ENCODE assay signal across 9 cellular contexts in the genomic region with DNA sequence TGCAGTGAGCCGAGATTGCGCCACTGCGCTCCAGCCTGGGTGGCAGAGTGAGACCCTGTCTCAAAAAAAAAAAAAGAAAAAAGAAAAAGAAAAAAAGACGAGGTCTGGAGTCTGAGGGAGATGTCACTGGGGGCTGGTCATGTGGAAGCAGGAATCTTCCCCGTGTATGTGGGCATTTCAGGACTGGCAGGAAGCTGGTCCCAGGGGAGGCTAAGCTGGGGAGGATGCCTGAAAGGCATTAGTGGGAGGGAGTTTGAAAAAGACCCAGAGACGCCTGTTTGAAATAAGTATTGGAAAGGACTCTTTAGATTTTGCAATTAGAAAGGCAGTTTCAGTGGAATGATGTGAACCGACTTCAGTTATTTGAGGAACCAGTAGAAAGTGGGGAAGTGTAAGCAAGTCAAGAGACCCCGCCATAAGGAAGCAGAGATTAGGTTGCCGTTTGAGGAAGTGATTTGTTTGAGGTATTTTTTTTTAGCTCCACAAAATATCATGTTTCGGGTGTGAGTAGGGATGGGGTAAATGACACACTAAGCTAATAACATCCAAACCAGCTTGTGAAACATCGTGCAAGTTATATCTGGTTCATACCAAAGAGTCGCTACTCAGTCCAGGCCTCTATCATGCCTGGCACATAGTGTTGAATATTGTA. TPM values are rescaled to one million over a fixed set of nuclear protein-coding genes. Genes with fewer than 3 reads are reported as not detected.
DNase-seq lines count a peak whose midpoint lies in the region; ATAC-seq and TF ChIP-seq lines count a peak whose summit lies in the region.
"Had no signal": no experiment of that assay in that cellular context is flagged by ENCODE, and none has a peak within 500 bp of the region (broad histone marks: within the 10 kb centered on the region; RNA-seq: fewer than 3 reads in every experiment).

No MANE protein-coding gene starts in this region.

- H3K36me3 ChIP-seq in ascending aorta (peaks cover 0 to 20% of the 10 kb centered on the region in 2 donors), spleen (peaks cover 0 to 55% (median 23%) of the 10 kb centered on the region in 6 donors)

- DNase-seq in NCI-H2029 (lab: John Stamatoyannopoulos, UW) (peak; percentile 26), NCI-H2029 treated with DMSO at 0.1 percent for 48 hours (lab: John Stamatoyannopoulos, UW) (no peak), ascending aorta (ENCODE audit: low spot score in 2 of 2) (peak in 1 of 2 donors; percentile 60), spleen (no peak), AG20443 (ENCODE audit: low spot score) (no peak), A172 (ENCODE audit: low spot score) (no peak)
- no peak for DNase-seq in activated CD4-positive, alpha-beta T cell treated with anti-CD3 and anti-CD28 coated beads for 48 hours

- no peaks in the 10 kb centered on the region for H3K9me3 ChIP-seq in ascending aorta
- H3K9me3 ChIP-seq in spleen: no peaks in the 10 kb centered on the region

- TF ChIP-seq POLR2A in spleen (IDR thresholded peaks at IDR 0.05): no peak

- TF ChIP-seq CTCF in ascending aorta (IDR thresholded peaks at IDR 0.05) (no peak), spleen (IDR thresholded peaks at IDR 0.05 in 8 of 11, conservative IDR thresholded peaks at IDR 0.05 in 3 of 11) (no peak)

- WGBS in spleen, 5 donors: 35 to 51% (median 46%) methylated on average over 12 of the region's 12 CpGs

- H3K27ac ChIP-seq in ascending aorta (peak overlapping the region; percentile 33 to 63), spleen (peak overlapping the region in 7 of 8 donors; percentile 54 to 84 (median 66))
- H3K27ac ChIP-seq: 22Rv1 had no signal

- intact Hi-C loops in ascending aorta (cut with DNase I) (no loop called here), spleen (cut with DNase I; ENCODE audit: low total_unique reads) (no loop called here)

- H3K4me1 ChIP-seq in ascending aorta (peaks cover 3 to 23% of the 10 kb centered on the region in 2 donors), spleen (peaks cover 10 to 76% (median 58%) of the 10 kb centered on the region in 6 donors)

- H3K27me3 ChIP-seq in ascending aorta (no peaks in the 10 kb centered on the region), spleen (replicated peaks in 1 of 7) (no peaks in the 10 kb centered on the region)

- H3K4me3 ChIP-seq in ascending aorta: no peak overlapping the region
- peak overlapping the region in 1 of 8 donors; percentile 11 for H3K4me3 ChIP-seq in spleen

- ATAC-seq in HG03139 (IDR thresholded peaks at IDR 0.05; ENCODE audit: unreplicated experiment): peak; percentile 37

RNA-seq across cellular contexts. Expression of a gene that starts 55.5 kb away (rescaled TPM):
- 59.9 TPM for total RNA-seq in ascending aorta
- 100 to 1,000 TPM; 160 to 247 (median 211) TPM for total RNA-seq in spleen
- polyA plus RNA-seq in spleen: 10 to 100 TPM; 46.7 to 67.5 (median 59.3) TPM
- total RNA-seq in A172 (2014; rRNA removed; shearing (Covaris generic)): 5.3 and 9.4 TPM in 2 replicates
